Comparison of ENCODE assay signal across 1 cellular context in genomic region chr10:13894412-13895093, GRCh38.
TF ChIP-seq lines count a peak whose summit lies in the region.

No MANE protein-coding gene starts in this region.

TF ChIP-seq in GM23338, 12 proteins besides CTCF, POLR2A, EP300 and RAD21 (continued from another document):
- TF ChIP-seq ZNF462 (CRISPR knock-in tag; IDR thresholded peaks at IDR 0.05) (no peak), ETS1 (IDR thresholded peaks at IDR 0.05) (no peak)
